ENCODE assay signal across 8 cellular contexts in genomic region chr14:105475916-105476845, GRCh38. TPM values are rescaled to one million over a fixed set of nuclear protein-coding genes. Genes with fewer than 3 reads are reported as not detected.
DNase-seq lines count a peak whose midpoint lies in the region; ATAC-seq, FAIRE-seq and TF ChIP-seq lines count a peak whose summit lies in the region.

No MANE protein-coding gene starts in this region.

- FAIRE-seq in GM12878 (lab: Jason Lieb, UNC): no peak

- H3K27ac Mint-ChIP-seq in activated CD8-positive, alpha-beta memory T cell treated with anti-CD3 and anti-CD28 coated beads, Interleukin-2, amount 10 ng/mL, durations not matched to agents 7 days and 5 days: no peak overlapping the region

- H3K27me3 Mint-ChIP-seq in activated CD8-positive, alpha-beta memory T cell treated with anti-CD3 and anti-CD28 coated beads, Interleukin-2, amount 10 ng/mL, durations not matched to agents 7 days and 5 days: peaks cover 32% of the 10 kb centered on the region

- H3K4me2 ChIP-seq in KMS-11: peak overlapping the region; percentile 73; the same call in 1 of the 2 replicates
- H3K4me2 ChIP-seq in GM12878 (ENCODE audit: control insufficient read depth, insufficient read depth): no peak overlapping the region

- TF ChIP-seq CTCF in KMS-11 (conservative IDR thresholded peaks at IDR 0.05; ENCODE audit: low read depth, low read length) (no peak), GM12878 (IDR thresholded peaks at IDR 0.05 in 2 of 3, conservative IDR thresholded peaks at IDR 0.05 in 1 of 3; ENCODE audit: control insufficient read depth in 2 of 3, extremely low read depth in 1 of 3, insufficient read depth in 1 of 3, low read depth in 3 of 3, low read length in 3 of 3) (no peak)

- no peak for TF ChIP-seq RAD21 in GM12878 (IDR thresholded peaks at IDR 0.05; ENCODE audit: insufficient read depth, low read depth, low read length)

- no peaks in the 10 kb centered on the region for H3K36me3 ChIP-seq in KMS-11 (ENCODE audit: insufficient read depth)
- H3K36me3 ChIP-seq in GM12878 (ENCODE audit: control insufficient read depth in 2 of 2, insufficient read depth in 2 of 2, low read length in 1 of 2): no peaks in the 10 kb centered on the region

- CTCF ChIA-PET in GM12878 (lab: Yijun Ruan, JAX): interaction anchor here (1.2 kb wide), 1 partner anchor 14 kb away, joined by 4 read pairs; no protein-coding TSS in a partner anchor
- CTCF ChIA-PET in activated CD8-positive, alpha-beta memory T cell treated with anti-CD3 and anti-CD28 coated beads, Interleukin-2, amount 10 ng/mL, durations not matched to agents 7 days and 5 days (lab: Charles Lee): interaction anchor here (0.9 kb wide), 1 partner anchor 14 kb away, joined by 3 read pairs; no protein-coding TSS in a partner anchor

- POLR2A ChIA-PET in GM12878 (lab: Charles Lee): interaction anchor here (0.6 kb wide), 1 partner anchor 561 kb away, joined by 5 read pairs; no protein-coding TSS in a partner anchor

- no peaks in the 10 kb centered on the region for H3K79me2 ChIP-seq in KMS-11 (ENCODE audit: insufficient read depth, low read depth)
- no peaks in the 10 kb centered on the region for H3K79me2 ChIP-seq in GM12878 (ENCODE audit: control insufficient read depth, insufficient read depth, low read length)

- H3K4me1 Mint-ChIP-seq in activated CD8-positive, alpha-beta memory T cell treated with anti-CD3 and anti-CD28 coated beads, Interleukin-2, amount 10 ng/mL, durations not matched to agents 7 days and 5 days: peaks cover 4% of the 10 kb centered on the region

- ATAC-seq in GM12878 (no peak), HG03442 (IDR thresholded peaks at IDR 0.05; ENCODE audit: unreplicated experiment) (no peak)
- no peak for ATAC-seq in activated CD8-positive, alpha-beta memory T cell treated with anti-CD3 and anti-CD28 coated beads, Interleukin-2, amount 10 ng/mL, durations not matched to agents 7 days and 5 days

- H2AFZ ChIP-seq in KMS-11 (ENCODE audit: low read depth) (no peak overlapping the region), GM12878 (ENCODE audit: control insufficient read depth, low read depth, low read length) (no peak overlapping the region)

- no peak overlapping the region for H3K4me3 ChIP-seq in KMS-11 (IDR thresholded peaks at IDR 0.05; ENCODE audit: insufficient read depth, low read depth, low read length)
- no peak overlapping the region for H3K4me3 ChIP-seq in GM12878
- H3K4me3 ChIP-seq in skin epidermis: peak overlapping the region; percentile 57 to 88 (median 73)

- H4K20me1 ChIP-seq in KMS-11 (ENCODE audit: insufficient read depth) (no peaks in the 10 kb centered on the region), GM12878 (ENCODE audit: control insufficient read depth, insufficient read depth) (no peaks in the 10 kb centered on the region)

- intact Hi-C loops in GM12878 (cut with micrococcal nuclease; ENCODE audit: unreplicated experiment): no loop called here

- no TSS peak for BruUV-seq in GM12878 (replicated peaks; lab: Mats Ljungman, UMichigan)

- no peaks in the 10 kb centered on the region; the same call in 2 of the 3 replicates for H3K9me3 ChIP-seq in GM12878 (replicated peaks; ENCODE audit: control insufficient read depth, insufficient read depth, low read length)

- SMC1A ChIA-PET in GM12878 (lab: Charles Lee; ENCODE audit: uncharacterized antibody, unreplicated experiment): no interaction called here

- no peaks in the 10 kb centered on the region for H3K9me3 Mint-ChIP-seq in activated CD8-positive, alpha-beta memory T cell treated with anti-CD3 and anti-CD28 coated beads, Interleukin-2, amount 10 ng/mL, durations not matched to agents 7 days and 5 days (ENCODE audit: low read depth)

- H3K27ac ChIP-seq in KMS-11: no peak overlapping the region
- no peak overlapping the region for H3K27ac ChIP-seq in GM12878 (ENCODE audit: control insufficient read depth, insufficient read depth)
- H3K27ac ChIP-seq in skin epidermis: peak overlapping the region; percentile 75 to 98 (median 90)

- H3K4me1 ChIP-seq in KMS-11 (ENCODE audit: low read depth, poor library complexity, severe bottlenecking): peaks cover 37% of the 10 kb centered on the region
- peaks cover 6% of the 10 kb centered on the region for H3K4me1 ChIP-seq in GM12878 (ENCODE audit: control insufficient read depth, insufficient read depth, low read length)

- in situ Hi-C loops in GM12878 (cut with MboI): no loop called here

- DNase-seq in GM12878 (ENCODE audit: low read depth, low spot score) (no peak), islet precursor cell (peak; percentile 75), cerebellar cortex (ENCODE audit: low spot score) (no peak)
- no peak for DNase-seq in activated CD8-positive, alpha-beta memory T cell treated with anti-CD3 and anti-CD28 coated beads, Interleukin-2, amount 10 ng/mL, durations not matched to agents 7 days and 5 days
- DNase-seq in activated effector memory CD4-positive, alpha-beta T cell treated with anti-CD3 and anti-CD28 coated beads, Interleukin-2, amount 50 U/mL, for 16 hours: no peak

- no peak for TF ChIP-seq POLR2A in GM12878 (IDR thresholded peaks at IDR 0.05; ENCODE audit: low read depth, low read length)

- H3K4me3 Mint-ChIP-seq in activated CD8-positive, alpha-beta memory T cell treated with anti-CD3 and anti-CD28 coated beads, Interleukin-2, amount 10 ng/mL, durations not matched to agents 7 days and 5 days: no peak overlapping the region

- H3K9ac ChIP-seq in KMS-11: no peak overlapping the region
- no peak overlapping the region for H3K9ac ChIP-seq in GM12878 (ENCODE audit: control insufficient read depth, insufficient read depth, low read length)

- peaks cover 2% of the 10 kb centered on the region for H3K36me3 Mint-ChIP-seq in activated CD8-positive, alpha-beta memory T cell treated with anti-CD3 and anti-CD28 coated beads, Interleukin-2, amount 10 ng/mL, durations not matched to agents 7 days and 5 days

- no peak for TF ChIP-seq EP300 in GM12878 (IDR thresholded peaks at IDR 0.05; ENCODE audit: borderline replicate concordance in 1 of 2, control insufficient read depth in 1 of 2, low read depth in 2 of 2, low read length in 2 of 2)

- WGBS in GM12878 (ENCODE audit: insufficient coverage, insufficient replicate concordance, low lambda C conversion rate, missing lambda C conversion rate): 51% methylated on average over 29 of the region's 30 CpGs

- RAD21 ChIA-PET in GM12878 (lab: Charles Lee; ENCODE audit: unreplicated experiment): no interaction called here

- H3K27me3 ChIP-seq in KMS-11 (ENCODE audit: insufficient read depth, low read depth) (peaks cover 54% of the 10 kb centered on the region), GM12878 (replicated peaks in 1 of 2; ENCODE audit: control insufficient read depth in 2 of 2, insufficient read depth in 2 of 2, low read length in 1 of 2) (peaks cover 4 to 11% of the 10 kb centered on the region in 2 experiments; a peak in 3 of 4 replicates)

RNA-seq across cellular contexts. Expression of gene CRIP2, which starts 1.6 kb away (rescaled TPM):
- total RNA-seq in GM12878 (2013; cell fraction: nucleolus; rRNA removed): not detected in 2 replicates
- 0.11 TPM in 1 of 2 replicates, not detected in the other for total RNA-seq in GM12878 (2014; rRNA removed)
- total RNA-seq in GM12878 (2014; rRNA removed; fragmentation: Illumina TruSeq; extraction: Trizol): not detected in 2 replicates
- 0.49 and 0.61 TPM in 2 replicates for total RNA-seq in GM12878 (2021)
- not detected for polyA plus RNA-seq in GM12878 (2011; ENCODE audit: low read depth)
- polyA plus RNA-seq in GM12878 (2011; rRNA removed): 0.04 TPM in 1 of 2 replicates, not detected in the other
- polyA plus RNA-seq in GM12878 (2011; cell fraction: cytosol; rRNA removed): 0.39 and 0.40 TPM in 2 replicates
- polyA plus RNA-seq in GM12878 (2011; cell fraction: nucleus; rRNA removed): 0.37 and 0.57 TPM in 2 replicates
- polyA plus RNA-seq in GM12878 (2012): 0.15 and 0.22 TPM in 2 replicates
- polyA plus RNA-seq in GM12878 (2014; fragmentation: Illumina TruSeq; extraction: Trizol): not detected in 2 replicates
- polyA plus RNA-seq in GM12878 (2014; fragmentation: Nextera tagmentation; extraction: Ambion mirVana): not detected
- polyA plus RNA-seq in GM12878 (2014; rRNA removed): not detected in 2 replicates
- polyA plus RNA-seq in GM12878 (2016; fragmentation: Nextera tagmentation; extraction: Ambion mirVana): under 1 TPM; 0.37 to 0.62 TPM
- not detected in 2 replicates for polyA minus RNA-seq in GM12878 (2011; rRNA and poly(A)+ RNA removed)
- 2.9 and 4.2 TPM in 2 replicates for polyA minus RNA-seq in GM12878 (2011; cell fraction: cytosol; rRNA and poly(A)+ RNA removed)
- 1.4 TPM in 1 of 2 replicates, not detected in the other for polyA minus RNA-seq in GM12878 (2011; cell fraction: nucleus; rRNA and poly(A)+ RNA removed)
- under 1 TPM in 1 of 2 experiments, not detected in 1; 0.68 TPM for total RNA-seq in activated CD8-positive, alpha-beta memory T cell treated with anti-CD3 and anti-CD28 coated beads, Interleukin-2, amount 10 ng/mL, durations not matched to agents 7 days and 5 days

RNA-seq across cellular contexts. Expression of gene CRIP1, which starts 10.5 kb away (rescaled TPM):
- total RNA-seq in GM12878 (2013; cell fraction: nucleolus; rRNA removed): 20.9 and 21.9 TPM in 2 replicates
- 99.4 and 101 TPM in 2 replicates for total RNA-seq in GM12878 (2014; rRNA removed)
- total RNA-seq in GM12878 (2014; rRNA removed; fragmentation: Illumina TruSeq; extraction: Trizol): 87.3 and 90.6 TPM in 2 replicates
- total RNA-seq in GM12878 (2021): 177 and 188 TPM in 2 replicates
- 110 TPM for polyA plus RNA-seq in GM12878 (2011; ENCODE audit: low read depth)
- polyA plus RNA-seq in GM12878 (2011; rRNA removed): 36.3 and 174 TPM in 2 replicates
- 236 and 406 TPM in 2 replicates for polyA plus RNA-seq in GM12878 (2011; cell fraction: cytosol; rRNA removed)
- polyA plus RNA-seq in GM12878 (2011; cell fraction: nucleus; rRNA removed): 273 and 302 TPM in 2 replicates
- polyA plus RNA-seq in GM12878 (2012): 224 and 253 TPM in 2 replicates
- 8.1 and 81.1 TPM in 2 replicates for polyA plus RNA-seq in GM12878 (2014; fragmentation: Illumina TruSeq; extraction: Trizol)
- 100 to 1,000 TPM in 1 of 2 experiments, 10 to 100 TPM in 1; 66.8 to 134 TPM for polyA plus RNA-seq in GM12878 (2014; fragmentation: Nextera tagmentation; extraction: Ambion mirVana)
- 259 and 269 TPM in 2 replicates for polyA plus RNA-seq in GM12878 (2014; rRNA removed)
- 100 to 1,000 TPM; 207 to 230 TPM for polyA plus RNA-seq in GM12878 (2016; fragmentation: Nextera tagmentation; extraction: Ambion mirVana)
- 26.0 and 61.0 TPM in 2 replicates for polyA minus RNA-seq in GM12878 (2011; rRNA and poly(A)+ RNA removed)
- polyA minus RNA-seq in GM12878 (2011; cell fraction: cytosol; rRNA and poly(A)+ RNA removed): 42.5 and 76.2 TPM in 2 replicates
- 17.5 and 28.7 TPM in 2 replicates for polyA minus RNA-seq in GM12878 (2011; cell fraction: nucleus; rRNA and poly(A)+ RNA removed)
- 100 to 1,000 TPM; 546 to 574 TPM for total RNA-seq in activated CD8-positive, alpha-beta memory T cell treated with anti-CD3 and anti-CD28 coated beads, Interleukin-2, amount 10 ng/mL, durations not matched to agents 7 days and 5 days

RNA-seq across cellular contexts. Expression of gene TEDC1, which starts 14.9 kb away (rescaled TPM):
- total RNA-seq in GM12878 (2013; cell fraction: nucleolus; rRNA removed): 15.3 and 19.0 TPM in 2 replicates
- total RNA-seq in GM12878 (2014; rRNA removed) (23.0 and 25.8 TPM in 2 replicates), GM12878 (2014; rRNA removed; fragmentation: Illumina TruSeq; extraction: Trizol) (2.9 and 5.1 TPM in 2 replicates), GM12878 (2021) (30.5 and 34.2 TPM in 2 replicates)
- polyA plus RNA-seq in GM12878 (2011; ENCODE audit: low read depth): 1.9 TPM
- polyA plus RNA-seq in GM12878 (2011; rRNA removed) (1.7 and 6.0 TPM in 2 replicates), GM12878 (2014; fragmentation: Illumina TruSeq; extraction: Trizol) (0.10 and 0.76 TPM in 2 replicates), GM12878 (2014; fragmentation: Nextera tagmentation; extraction: Ambion mirVana) (1 to 10 TPM in 1 of 2 experiments, under 1 TPM in 1; 0.19 to 1.6 TPM), GM12878 (2014; rRNA removed) (27.8 and 32.6 TPM in 2 replicates), GM12878 (2016; fragmentation: Nextera tagmentation; extraction: Ambion mirVana) (10 to 100 TPM; 23.3 to 29.9 TPM)
- polyA plus RNA-seq in GM12878 (2011; cell fraction: cytosol; rRNA removed): 8.1 and 18.8 TPM in 2 replicates
- polyA plus RNA-seq in GM12878 (2011; cell fraction: nucleus; rRNA removed): 26.6 and 44.6 TPM in 2 replicates
- polyA plus RNA-seq in GM12878 (2012): 7.2 and 9.4 TPM in 2 replicates
- polyA minus RNA-seq in GM12878 (2011; rRNA and poly(A)+ RNA removed): 6.5 and 9.2 TPM in 2 replicates
- polyA minus RNA-seq in GM12878 (2011; cell fraction: cytosol; rRNA and poly(A)+ RNA removed): 4.4 and 5.8 TPM in 2 replicates
- polyA minus RNA-seq in GM12878 (2011; cell fraction: nucleus; rRNA and poly(A)+ RNA removed): 8.9 and 18.4 TPM in 2 replicates
- total RNA-seq in activated CD8-positive, alpha-beta memory T cell treated with anti-CD3 and anti-CD28 coated beads, Interleukin-2, amount 10 ng/mL, durations not matched to agents 7 days and 5 days: 10 to 100 TPM; 40.6 to 56.8 TPM

RNA-seq across cellular contexts. Expression of gene TMEM121, which starts 50.2 kb away (rescaled TPM):
- 2.2 and 2.7 TPM in 2 replicates for total RNA-seq in GM12878 (2013; cell fraction: nucleolus; rRNA removed)
- total RNA-seq in GM12878 (2014; rRNA removed) (4.9 and 6.6 TPM in 2 replicates), GM12878 (2014; rRNA removed; fragmentation: Illumina TruSeq; extraction: Trizol) (0.09 and 0.13 TPM in 2 replicates), GM12878 (2021) (3.2 and 3.4 TPM in 2 replicates)
- not detected for polyA plus RNA-seq in GM12878 (2011; ENCODE audit: low read depth)
- polyA plus RNA-seq in GM12878 (2011; rRNA removed) (0.04 TPM in 1 of 2 replicates, not detected in the other), GM12878 (2014; fragmentation: Illumina TruSeq; extraction: Trizol) (not detected in 2 replicates), GM12878 (2014; fragmentation: Nextera tagmentation; extraction: Ambion mirVana) (under 1 TPM in 1 of 2 experiments, not detected in 1; 0.27 TPM), GM12878 (2014; rRNA removed) (3.1 and 4.9 TPM in 2 replicates), GM12878 (2016; fragmentation: Nextera tagmentation; extraction: Ambion mirVana) (1 to 10 TPM in 1 of 2 experiments, under 1 TPM in 1; 0.49 to 1.9 TPM)
- polyA plus RNA-seq in GM12878 (2011; cell fraction: cytosol; rRNA removed): 0.13 TPM in 1 of 2 replicates, not detected in the other
- 0.07 and 0.12 TPM in 2 replicates for polyA plus RNA-seq in GM12878 (2011; cell fraction: nucleus; rRNA removed)
- 0.30 and 0.35 TPM in 2 replicates for polyA plus RNA-seq in GM12878 (2012)
- not detected in 2 replicates for polyA minus RNA-seq in GM12878 (2011; rRNA and poly(A)+ RNA removed)
- not detected in 2 replicates for polyA minus RNA-seq in GM12878 (2011; cell fraction: cytosol; rRNA and poly(A)+ RNA removed)
- 0.12 and 0.29 TPM in 2 replicates for polyA minus RNA-seq in GM12878 (2011; cell fraction: nucleus; rRNA and poly(A)+ RNA removed)
- 10 to 100 TPM; 11.5 to 11.9 TPM for total RNA-seq in activated CD8-positive, alpha-beta memory T cell treated with anti-CD3 and anti-CD28 coated beads, Interleukin-2, amount 10 ng/mL, durations not matched to agents 7 days and 5 days

RNA-seq across cellular contexts. Expression of gene MTA1, which starts 56.6 kb away (rescaled TPM):
- 130 and 153 TPM in 2 replicates for total RNA-seq in GM12878 (2013; cell fraction: nucleolus; rRNA removed)
- total RNA-seq in GM12878 (2014; rRNA removed) (53.3 and 62.6 TPM in 2 replicates), GM12878 (2014; rRNA removed; fragmentation: Illumina TruSeq; extraction: Trizol) (28.1 and 30.8 TPM in 2 replicates), GM12878 (2021) (138 and 162 TPM in 2 replicates)
- polyA plus RNA-seq in GM12878 (2011; ENCODE audit: low read depth): 20.4 TPM
- polyA plus RNA-seq in GM12878 (2011; rRNA removed) (26.0 and 52.3 TPM in 2 replicates), GM12878 (2014; fragmentation: Illumina TruSeq; extraction: Trizol) (9.6 and 30.4 TPM in 2 replicates), GM12878 (2014; fragmentation: Nextera tagmentation; extraction: Ambion mirVana) (under 1 TPM; 0.14 to 0.69 TPM), GM12878 (2014; rRNA removed) (114 and 134 TPM in 2 replicates), GM12878 (2016; fragmentation: Nextera tagmentation; extraction: Ambion mirVana) (10 to 100 TPM in 1 of 2 experiments, 1 to 10 TPM in 1; 7.7 to 10.3 TPM)
- polyA plus RNA-seq in GM12878 (2011; cell fraction: cytosol; rRNA removed): 41.2 and 55.8 TPM in 2 replicates
- 459 and 605 TPM in 2 replicates for polyA plus RNA-seq in GM12878 (2011; cell fraction: nucleus; rRNA removed)
- 68.8 and 74.0 TPM in 2 replicates for polyA plus RNA-seq in GM12878 (2012)
- 22.1 and 40.2 TPM in 2 replicates for polyA minus RNA-seq in GM12878 (2011; rRNA and poly(A)+ RNA removed)
- polyA minus RNA-seq in GM12878 (2011; cell fraction: cytosol; rRNA and poly(A)+ RNA removed): 42.9 and 49.3 TPM in 2 replicates
- polyA minus RNA-seq in GM12878 (2011; cell fraction: nucleus; rRNA and poly(A)+ RNA removed): 62.5 and 113 TPM in 2 replicates
- total RNA-seq in activated CD8-positive, alpha-beta memory T cell treated with anti-CD3 and anti-CD28 coated beads, Interleukin-2, amount 10 ng/mL, durations not matched to agents 7 days and 5 days: 100 to 1,000 TPM; 134 to 141 TPM

Comparison
In these comparisons a context has a peak if more than half of its experiments do, and no peak if none do; other contexts are left out.
1. H3K27ac ChIP-seq: peak in skin epidermis (21 of 21); none in KMS-11 (single experiment) and GM12878 (single experiment).
2. H3K4me3 ChIP-seq: peak in skin epidermis (7 of 7); none in KMS-11 (single experiment) and GM12878 (single experiment).